Comparison of ENCODE assay signal across 26 cellular contexts in genomic region chrX:129797251-129797906, GRCh38. TPM values are rescaled to one million over a fixed set of nuclear protein-coding genes. Genes with fewer than 3 reads are reported as not detected.
A peak's percentile ranks its signal among the peaks of the same experiment; 100 is the strongest.
DNase-seq lines count a peak whose midpoint lies in the region; ATAC-seq and TF ChIP-seq lines count a peak whose summit lies in the region.
"Had no signal": no experiment of that assay in that cellular context is flagged by ENCODE, and none has a peak within 500 bp of the region (broad histone marks: within the 10 kb centered on the region; RNA-seq: fewer than 3 reads in every experiment).

No MANE protein-coding gene starts in this region.

- POLR2A ChIA-PET in activated naive CD8-positive, alpha-beta T cell treated with anti-CD3 and anti-CD28 coated beads, Interleukin-2, amount 10 ng/mL, durations not matched to agents 7 days and 5 days (lab: Charles Lee), result interaction anchor here (1.1 to 3.7 kb wide), 5 partner anchors 11 to 40 kb away, joined by 3 to 13 read pairs (median 4); no protein-coding TSS in a partner anchor

- TF ChIP-seq CTCF in osteocyte (IDR thresholded peaks at IDR 0.05), result no peak

- DNase-seq in activated CD8-positive, alpha-beta memory T cell treated with anti-CD3 and anti-CD28 coated beads for 24 hours, result peak; percentile 53
- DNase-seq in activated CD8-positive, alpha-beta memory T cell treated with anti-CD3 and anti-CD28 coated beads, Interleukin-2, amount 50 U/mL, for 4 hours, result no peak
- DNase-seq in activated naive CD8-positive, alpha-beta T cell treated with anti-CD3 and anti-CD28 coated beads, Interleukin-2, amount 10 ng/mL, durations not matched to agents 7 days and 5 days, result no peak
- DNase-seq in osteocyte (ENCODE audit: extremely low spot score, unreplicated experiment) (peak; percentile 57), NOMO-1 treated with dmso at 0.1 percent for 144 hours (lab: John Stamatoyannopoulos, UW; ENCODE audit: unreplicated experiment) (no peak)
- DNase-seq: central memory CD4-positive, alpha-beta T cell; dermis blood vessel endothelial cell; EL; MM.1S; NCI-H1417 treated with DMSO at 0.1 percent for 48 hours; NCI-H2081 treated with DMSO at 0.1 percent for 48 hours; NCI-H446 treated with DMSO at 0.1 percent for 48 hours; PC-3; psoas muscle; WERI-Rb-1 had no signal

- no peaks in the 10 kb centered on the region for H3K9me3 Mint-ChIP-seq in activated naive CD8-positive, alpha-beta T cell treated with anti-CD3 and anti-CD28 coated beads, Interleukin-2, amount 10 ng/mL, durations not matched to agents 7 days and 5 days
- no peaks in the 10 kb centered on the region for H3K9me3 Mint-ChIP-seq in osteocyte (ENCODE audit: unreplicated experiment)
- H3K9me3 Mint-ChIP-seq: activated naive CD4-positive, alpha-beta T cell treated with anti-CD3 and anti-CD28 coated beads, Interleukin-2, amount 50 U/mL, for 24 hours; activated T-helper 17 cell treated with anti-CD3 and anti-CD28 coated beads, Interleukin-2, amount 50 U/mL, for 72 hours had no signal

- ATAC-seq in GM18505 (IDR thresholded peaks at IDR 0.05; ENCODE audit: unreplicated experiment), result no peak
- no peak for ATAC-seq in activated naive CD8-positive, alpha-beta T cell treated with anti-CD3 and anti-CD28 coated beads, Interleukin-2, amount 10 ng/mL, durations not matched to agents 7 days and 5 days (ENCODE audit: low read depth)
- ATAC-seq in HG03469 (IDR thresholded peaks at IDR 0.05; ENCODE audit: unreplicated experiment), result no peak
- ATAC-seq in HG03439 (IDR thresholded peaks at IDR 0.05; ENCODE audit: unreplicated experiment), result no peak
- ATAC-seq: activated T-helper 17 cell treated with anti-CD3 and anti-CD28 coated beads, Interleukin-2, amount 50 U/mL, for 72 hours; K562; PC-3; psoas muscle; Right ventricle myocardium inferior had no signal

- H3K27ac Mint-ChIP-seq in activated naive CD8-positive, alpha-beta T cell treated with anti-CD3 and anti-CD28 coated beads, Interleukin-2, amount 10 ng/mL, durations not matched to agents 7 days and 5 days, result peak overlapping the region; percentile 16
- H3K27ac Mint-ChIP-seq in osteocyte (ENCODE audit: unreplicated experiment), result no peak overlapping the region
- H3K27ac Mint-ChIP-seq: activated naive CD4-positive, alpha-beta T cell treated with anti-CD3 and anti-CD28 coated beads, Interleukin-2, amount 50 U/mL, for 24 hours had no signal

- peaks cover 7% of the 10 kb centered on the region for H3K4me1 Mint-ChIP-seq in activated naive CD8-positive, alpha-beta T cell treated with anti-CD3 and anti-CD28 coated beads, Interleukin-2, amount 10 ng/mL, durations not matched to agents 7 days and 5 days
- H3K4me1 Mint-ChIP-seq in osteocyte (ENCODE audit: unreplicated experiment), result no peaks in the 10 kb centered on the region

- TF ChIP-seq POLR2A in GM18505 (IDR thresholded peaks at IDR 0.05; ENCODE audit: borderline replicate concordance, extremely low read depth, insufficient read depth, insufficient read length), result peak; percentile 59

- H3K27me3 Mint-ChIP-seq in activated naive CD8-positive, alpha-beta T cell treated with anti-CD3 and anti-CD28 coated beads, Interleukin-2, amount 10 ng/mL, durations not matched to agents 7 days and 5 days, result no peaks in the 10 kb centered on the region
- H3K27me3 Mint-ChIP-seq in osteocyte (ENCODE audit: unreplicated experiment), result no peaks in the 10 kb centered on the region
- H3K27me3 Mint-ChIP-seq: activated naive CD4-positive, alpha-beta T cell treated with anti-CD3 and anti-CD28 coated beads, Interleukin-2, amount 50 U/mL, for 24 hours; activated T-helper 17 cell treated with anti-CD3 and anti-CD28 coated beads, Interleukin-2, amount 50 U/mL, for 72 hours had no signal

- H3K4me3 Mint-ChIP-seq in activated naive CD8-positive, alpha-beta T cell treated with anti-CD3 and anti-CD28 coated beads, Interleukin-2, amount 10 ng/mL, durations not matched to agents 7 days and 5 days, result no peak overlapping the region
- H3K4me3 Mint-ChIP-seq in osteocyte (ENCODE audit: unreplicated experiment), result no peak overlapping the region
- H3K4me3 Mint-ChIP-seq: activated naive CD4-positive, alpha-beta T cell treated with anti-CD3 and anti-CD28 coated beads, Interleukin-2, amount 50 U/mL, for 24 hours; activated T-helper 17 cell treated with anti-CD3 and anti-CD28 coated beads, Interleukin-2, amount 50 U/mL, for 72 hours had no signal

- peaks cover 6% of the 10 kb centered on the region for H3K36me3 Mint-ChIP-seq in activated naive CD8-positive, alpha-beta T cell treated with anti-CD3 and anti-CD28 coated beads, Interleukin-2, amount 10 ng/mL, durations not matched to agents 7 days and 5 days
- H3K36me3 Mint-ChIP-seq in osteocyte (ENCODE audit: unreplicated experiment), result peaks cover 1% of the 10 kb centered on the region
- H3K36me3 Mint-ChIP-seq: activated naive CD4-positive, alpha-beta T cell treated with anti-CD3 and anti-CD28 coated beads, Interleukin-2, amount 50 U/mL, for 24 hours had no signal

RNA-seq across cellular contexts. Expression of gene SASH3, which starts 17.6 kb away (rescaled TPM):
- total RNA-seq in activated naive CD8-positive, alpha-beta T cell treated with anti-CD3 and anti-CD28 coated beads, Interleukin-2, amount 10 ng/mL, durations not matched to agents 7 days and 5 days, result 100 to 1,000 TPM; 239 to 241 TPM
- total RNA-seq in osteocyte, result not detected in 2 replicates
- total RNA-seq: astrocyte, dermis blood vessel endothelial cell, fibroblast of lung, H1, HT1080, PC-3 had no signal

RNA-seq across cellular contexts. Expression of gene ZDHHC9, which starts 46.3 kb away (rescaled TPM):
- 1 to 10 TPM; 5.7 to 6.7 TPM for total RNA-seq in activated naive CD8-positive, alpha-beta T cell treated with anti-CD3 and anti-CD28 coated beads, Interleukin-2, amount 10 ng/mL, durations not matched to agents 7 days and 5 days
- total RNA-seq in osteocyte, result 29.3 and 32.2 TPM in 2 replicates

RNA-seq across cellular contexts. Expression of gene XPNPEP2, which starts 58.6 kb away (rescaled TPM):
- total RNA-seq in activated naive CD8-positive, alpha-beta T cell treated with anti-CD3 and anti-CD28 coated beads, Interleukin-2, amount 10 ng/mL, durations not matched to agents 7 days and 5 days, result under 1 TPM; 0.65 to 0.67 TPM
- 0.27 and 0.39 TPM in 2 replicates for total RNA-seq in osteocyte
- total RNA-seq: astrocyte, dermis blood vessel endothelial cell, H1, HT1080, PC-3 had no signal

Comparison
In these comparisons a context has a peak if more than half of its experiments do, and no peak if none do; other contexts are left out.
1. DNase-seq: peak in activated CD8-positive, alpha-beta memory T cell treated with anti-CD3 and anti-CD28 coated beads for 24 hours (single experiment) and osteocyte (single experiment); none in activated CD8-positive, alpha-beta memory T cell treated with anti-CD3 and anti-CD28 coated beads, Interleukin-2, amount 50 U/mL, for 4 hours (single experiment), activated naive CD8-positive, alpha-beta T cell treated with anti-CD3 and anti-CD28 coated beads, Interleukin-2, amount 10 ng/mL, durations not matched to agents 7 days and 5 days (single experiment) and NOMO-1 treated with dmso at 0.1 percent for 144 hours (single experiment).
2. RNA of gene SASH3, which starts 17.6 kb away (total RNA-seq): 239 to 241 TPM in activated naive CD8-positive, alpha-beta T cell treated with anti-CD3 and anti-CD28 coated beads, Interleukin-2, amount 10 ng/mL, durations not matched to agents 7 days and 5 days; not detected in osteocyte; every median in the first group is over 100 times any median in the second.